ENCODE assay signal across 18 cellular contexts in genomic region chr19:36244066-36244465, GRCh38.
"Had no signal": no experiment of that assay in that cellular context is flagged by ENCODE, and none has a peak within 500 bp of the region (broad histone marks: within the 10 kb centered on the region; RNA-seq: fewer than 3 reads in every experiment).

No MANE protein-coding gene starts in this region.

- H3K27me3 ChIP-seq: dorsolateral prefrontal cortex, neural progenitor cell, ovary, right atrium auricular region had no signal

- H3K36me3 ChIP-seq: neural progenitor cell, ovary, right atrium auricular region had no signal

- DNase-seq: dorsolateral prefrontal cortex; effector CD8-positive, alpha-beta T cell; heart right ventricle; hypothalamus; left colon; nucleus accumbens; ovary; sigmoid colon; stimulated activated CD4-positive, alpha-beta T cell treated with anti-CD3 and anti-CD28 coated beads, Interleukin-2, amount 100 ng/mL, for 24 hours; stimulated activated CD4-positive, alpha-beta T cell treated with anti-CD3 and anti-CD28 coated beads, Interleukin-4, amount 100 ng/mL, for 4 hours; stimulated activated naive CD4-positive, alpha-beta T cell treated with Interleukin-2 at 50 U/mL for 16 hours; trophoblast cell had no signal

- H3K4me3 Mint-ChIP-seq: natural killer cell treated with Interleukin-12 subunit alpha and Interleukin-12 subunit beta and Interleukin-15 and Interleukin-18, amount 100 ng/mL, for 72 hours; neural progenitor cell had no signal

- H3K9me3 ChIP-seq: ovary, right atrium auricular region had no signal

- H3K4me3 ChIP-seq: coronary artery, ovary, sigmoid colon, skin epidermis had no signal

- ATAC-seq: esophagus mucosa; left colon; natural killer cell treated with Interleukin-12 subunit alpha and Interleukin-12 subunit beta and Interleukin-15 and Interleukin-18, amount 100 ng/mL, for 72 hours had no signal

- H3K27ac Mint-ChIP-seq: natural killer cell treated with Interleukin-12 subunit alpha and Interleukin-12 subunit beta and Interleukin-15 and Interleukin-18, amount 100 ng/mL, for 72 hours; neural progenitor cell had no signal

- H3K27ac ChIP-seq: coronary artery, heart right ventricle, neural progenitor cell, ovary, right atrium auricular region, sigmoid colon, skin epidermis had no signal
